In the genomic region with DNA sequence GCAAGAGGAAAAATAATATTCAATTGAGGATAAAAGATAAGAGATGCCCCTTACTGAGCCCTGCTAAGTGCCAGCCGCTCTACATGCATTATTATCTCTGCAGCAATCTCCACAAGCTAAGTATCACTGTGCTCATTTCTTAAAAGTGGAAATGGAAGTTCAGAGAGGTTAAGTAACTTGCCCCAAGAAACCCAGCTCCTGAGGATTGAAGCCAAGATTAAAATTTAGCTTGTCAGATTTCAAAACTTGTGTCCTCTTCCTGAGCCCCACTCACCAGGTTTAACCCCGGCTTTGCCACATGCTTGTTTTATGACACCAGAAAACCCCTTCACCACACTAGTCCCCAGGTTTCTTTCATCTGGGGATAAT, we compare ENCODE assay signal across 11 cellular contexts. TPM values are rescaled to one million over a fixed set of nuclear protein-coding genes. Genes with fewer than 3 reads are reported as not detected.
"Had no signal": no experiment of that assay in that cellular context is flagged by ENCODE, and none has a peak within 500 bp of the region (broad histone marks: within the 10 kb centered on the region; RNA-seq: fewer than 3 reads in every experiment).

No MANE protein-coding gene starts in this region.

- H3K27ac Mint-ChIP-seq: HFFc6, IgD-negative memory B cell had no signal

- H3K9me3 ChIP-seq: HAP-1 had no signal

- H3K4me1 ChIP-seq: HAP-1 had no signal

- H3K36me3 ChIP-seq: HAP-1 had no signal

- H3K9me3 Mint-ChIP-seq: HFFc6 had no signal

- H3K4me3 ChIP-seq: GM23248, HAP-1 had no signal

- H3K4me1 Mint-ChIP-seq: IgD-negative memory B cell had no signal

- H3K9ac ChIP-seq: GM23248 had no signal

- H3K27ac ChIP-seq: GM23248, HL-60 had no signal

- H2AFZ ChIP-seq: GM23248 had no signal

- H3K4me3 Mint-ChIP-seq: HFFc6, IgD-negative memory B cell had no signal

- FAIRE-seq: HepG2 had no signal

- ATAC-seq: HepG2 had no signal

- DNase-seq: GM23248, GOT3, H7, HFFc6, Kasumi-1, KG1 had no signal

- H3K36me3 Mint-ChIP-seq: IgD-negative memory B cell had no signal

RNA-seq across cellular contexts. Expression of gene PAX7, which starts 11.2 kb away (rescaled TPM):
- total RNA-seq: GM23248, HepG2, HFFc6, HT1080 had no signal
- polyA plus RNA-seq: GM23248, HepG2, IgD-negative memory B cell had no signal
